Comparison of ENCODE assay signal across 1 cellular context in the genomic region with DNA sequence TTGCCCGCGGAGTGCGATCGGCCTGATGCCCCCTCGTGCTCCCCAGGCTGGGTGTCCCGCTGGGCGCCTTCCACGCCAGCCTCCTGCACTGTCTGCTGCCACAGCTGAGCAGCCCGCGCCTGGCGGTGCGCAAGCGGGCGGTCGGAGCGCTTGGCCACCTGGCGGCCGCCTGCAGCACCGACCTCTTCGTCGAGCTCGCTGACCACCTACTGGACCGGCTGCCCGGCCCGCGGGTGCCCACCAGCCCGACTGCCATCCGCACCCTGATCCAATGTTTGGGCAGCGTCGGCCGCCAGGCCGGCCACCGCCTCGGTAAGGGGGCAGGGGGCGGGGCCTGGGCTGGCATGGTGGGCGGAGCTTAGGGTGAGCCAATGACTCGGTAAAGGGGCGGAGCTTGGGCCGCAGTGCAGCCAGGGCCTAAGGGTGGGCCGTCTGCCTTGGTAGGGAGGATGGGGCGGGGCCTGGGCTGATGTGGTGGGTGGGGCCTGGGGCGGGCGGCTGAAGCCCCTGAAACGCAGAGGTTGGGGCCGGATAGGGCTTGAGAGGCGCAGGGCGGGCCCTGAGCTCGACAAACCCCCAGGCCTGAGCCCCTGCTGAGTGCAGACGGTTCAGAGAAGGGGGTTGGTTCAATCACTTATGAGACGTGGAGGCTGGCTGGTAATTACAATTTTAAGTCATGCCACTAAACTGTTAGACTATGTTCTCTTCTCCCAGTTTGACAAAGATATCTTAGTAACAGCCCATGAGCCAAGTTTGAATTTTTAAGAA.
A peak's percentile ranks its signal among the peaks of the same experiment; 100 is the strongest.
TF ChIP-seq lines count a peak whose summit lies in the region.

No MANE protein-coding gene starts in this region.

TF ChIP-seq in HepG2, 621 proteins besides CTCF, POLR2A, EP300 and RAD21 (continued from another document and continues in another):
- TF ChIP-seq ZNF354B (CRISPR knock-in tag; IDR thresholded peaks at IDR 0.05): peak; percentile 67; the same call in 1 of the 2 replicates
- TF ChIP-seq ISX (CRISPR knock-in tag; conservative IDR thresholded peaks at IDR 0.05): no peak
- TF ChIP-seq ZNF557 (CRISPR knock-in tag; IDR thresholded peaks at IDR 0.05): no peak
- no peak for TF ChIP-seq ZNF280D (CRISPR knock-in tag; IDR thresholded peaks at IDR 0.05)
- TF ChIP-seq ZNF121 (CRISPR knock-in tag; IDR thresholded peaks at IDR 0.05): no peak
- TF ChIP-seq, protein P1, sequence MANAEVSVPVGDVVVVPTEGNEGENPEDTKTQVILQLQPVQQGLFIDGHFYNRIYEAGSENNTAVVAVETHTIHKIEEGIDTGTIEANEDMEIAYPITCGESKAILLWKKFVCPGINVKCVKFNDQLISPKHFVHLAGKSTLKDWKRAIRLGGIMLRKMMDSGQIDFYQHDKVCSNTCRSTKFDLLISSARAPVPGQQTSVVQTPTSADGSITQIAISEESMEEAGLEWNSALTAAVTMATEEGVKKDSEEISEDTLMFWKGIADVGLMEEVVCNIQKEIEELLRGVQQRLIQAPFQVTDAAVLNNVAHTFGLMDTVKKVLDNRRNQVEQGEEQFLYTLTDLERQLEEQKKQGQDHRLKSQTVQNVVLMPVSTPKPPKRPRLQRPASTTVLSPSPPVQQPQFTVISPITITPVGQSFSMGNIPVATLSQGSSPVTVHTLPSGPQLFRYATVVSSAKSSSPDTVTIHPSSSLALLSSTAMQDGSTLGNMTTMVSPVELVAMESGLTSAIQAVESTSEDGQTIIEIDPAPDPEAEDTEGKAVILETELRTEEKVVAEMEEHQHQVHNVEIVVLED (CRISPR knock-in tag; IDR thresholded peaks at IDR 0.05; ENCODE audit: borderline replicate concordance): 0 out of 2 replicates have a peak, but pooled peaks have one; percentile 27
- no peak for TF ChIP-seq HIVEP1 (CRISPR knock-in tag; IDR thresholded peaks at IDR 0.05)
- no peak for TF ChIP-seq ZNF44 (CRISPR knock-in tag; IDR thresholded peaks at IDR 0.05)
- TF ChIP-seq KMT2B (CRISPR knock-in tag; IDR thresholded peaks at IDR 0.05): no peak
- TF ChIP-seq ZNF670 (CRISPR knock-in tag; IDR thresholded peaks at IDR 0.05; ENCODE audit: borderline replicate concordance): no peak
- no peak for TF ChIP-seq HMGA1 (CRISPR knock-in tag; conservative IDR thresholded peaks at IDR 0.05)
- TF ChIP-seq ZNF577 (CRISPR knock-in tag; IDR thresholded peaks at IDR 0.05; ENCODE audit: borderline replicate concordance, low read depth): no peak
- no peak for TF ChIP-seq EED (CRISPR knock-in tag; IDR thresholded peaks at IDR 0.05)
- no peak for TF ChIP-seq CC2D1A (CRISPR knock-in tag; IDR thresholded peaks at IDR 0.05)
- no peak for TF ChIP-seq MYNN (CRISPR knock-in tag; IDR thresholded peaks at IDR 0.05; ENCODE audit: low read depth)
- TF ChIP-seq U2AF2 (IDR thresholded peaks at IDR 0.05; ENCODE audit: low read depth, low read length): no peak
- no peak for TF ChIP-seq ASH2L (IDR thresholded peaks at IDR 0.05; ENCODE audit: insufficient read length, low read depth, low read length)
- TF ChIP-seq, protein P2, sequence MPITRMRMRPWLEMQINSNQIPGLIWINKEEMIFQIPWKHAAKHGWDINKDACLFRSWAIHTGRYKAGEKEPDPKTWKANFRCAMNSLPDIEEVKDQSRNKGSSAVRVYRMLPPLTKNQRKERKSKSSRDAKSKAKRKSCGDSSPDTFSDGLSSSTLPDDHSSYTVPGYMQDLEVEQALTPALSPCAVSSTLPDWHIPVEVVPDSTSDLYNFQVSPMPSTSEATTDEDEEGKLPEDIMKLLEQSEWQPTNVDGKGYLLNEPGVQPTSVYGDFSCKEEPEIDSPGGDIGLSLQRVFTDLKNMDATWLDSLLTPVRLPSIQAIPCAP (CRISPR knock-in tag; IDR thresholded peaks at IDR 0.05; ENCODE audit: low read depth): no peak
- TF ChIP-seq ZBTB26 (CRISPR knock-in tag; IDR thresholded peaks at IDR 0.05; ENCODE audit: borderline replicate concordance): no peak
- TF ChIP-seq ZBTB2 (CRISPR knock-in tag; IDR thresholded peaks at IDR 0.05; ENCODE audit: low read depth): no peak
- no peak for TF ChIP-seq ZKSCAN1 (IDR thresholded peaks at IDR 0.05; ENCODE audit: low read length)
- no peak for TF ChIP-seq ZNF160 (CRISPR knock-in tag; IDR thresholded peaks at IDR 0.05)
- TF ChIP-seq, protein P3, sequence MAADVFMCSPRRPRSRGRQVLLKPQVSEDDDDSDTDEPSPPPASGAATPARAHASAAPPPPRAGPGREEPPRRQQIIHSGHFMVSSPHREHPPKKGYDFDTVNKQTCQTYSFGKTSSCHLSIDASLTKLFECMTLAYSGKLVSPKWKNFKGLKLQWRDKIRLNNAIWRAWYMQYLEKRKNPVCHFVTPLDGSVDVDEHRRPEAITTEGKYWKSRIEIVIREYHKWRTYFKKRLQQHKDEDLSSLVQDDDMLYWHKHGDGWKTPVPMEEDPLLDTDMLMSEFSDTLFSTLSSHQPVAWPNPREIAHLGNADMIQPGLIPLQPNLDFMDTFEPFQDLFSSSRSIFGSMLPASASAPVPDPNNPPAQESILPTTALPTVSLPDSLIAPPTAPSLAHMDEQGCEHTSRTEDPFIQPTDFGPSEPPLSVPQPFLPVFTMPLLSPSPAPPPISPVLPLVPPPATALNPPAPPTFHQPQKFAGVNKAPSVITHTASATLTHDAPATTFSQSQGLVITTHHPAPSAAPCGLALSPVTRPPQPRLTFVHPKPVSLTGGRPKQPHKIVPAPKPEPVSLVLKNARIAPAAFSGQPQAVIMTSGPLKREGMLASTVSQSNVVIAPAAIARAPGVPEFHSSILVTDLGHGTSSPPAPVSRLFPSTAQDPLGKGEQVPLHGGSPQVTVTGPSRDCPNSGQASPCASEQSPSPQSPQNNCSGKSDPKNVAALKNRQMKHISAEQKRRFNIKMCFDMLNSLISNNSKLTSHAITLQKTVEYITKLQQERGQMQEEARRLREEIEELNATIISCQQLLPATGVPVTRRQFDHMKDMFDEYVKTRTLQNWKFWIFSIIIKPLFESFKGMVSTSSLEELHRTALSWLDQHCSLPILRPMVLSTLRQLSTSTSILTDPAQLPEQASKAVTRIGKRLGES (CRISPR knock-in tag; IDR thresholded peaks at IDR 0.05; ENCODE audit: borderline replicate concordance): no peak
- peak; percentile 45; the same call in 1 of the 2 replicates for TF ChIP-seq ZBTB7B (CRISPR knock-in tag; IDR thresholded peaks at IDR 0.05)
- TF ChIP-seq JUNB (CRISPR knock-in tag; IDR thresholded peaks at IDR 0.05; ENCODE audit: borderline replicate concordance): no peak
- no peak for TF ChIP-seq ZNF660 (CRISPR knock-in tag; IDR thresholded peaks at IDR 0.05; ENCODE audit: borderline replicate concordance, low read depth)
- no peak for TF ChIP-seq ZNF7 (CRISPR knock-in tag; IDR thresholded peaks at IDR 0.05)
- no peak for TF ChIP-seq MED8 (CRISPR knock-in tag; IDR thresholded peaks at IDR 0.05; ENCODE audit: insufficient replicate concordance)
- no peak for TF ChIP-seq ZNF883 (CRISPR knock-in tag; IDR thresholded peaks at IDR 0.05; ENCODE audit: not compliant biosample characterization)
- TF ChIP-seq JUN (CRISPR knock-in tag; IDR thresholded peaks at IDR 0.05): no peak
- TF ChIP-seq, protein P4, sequence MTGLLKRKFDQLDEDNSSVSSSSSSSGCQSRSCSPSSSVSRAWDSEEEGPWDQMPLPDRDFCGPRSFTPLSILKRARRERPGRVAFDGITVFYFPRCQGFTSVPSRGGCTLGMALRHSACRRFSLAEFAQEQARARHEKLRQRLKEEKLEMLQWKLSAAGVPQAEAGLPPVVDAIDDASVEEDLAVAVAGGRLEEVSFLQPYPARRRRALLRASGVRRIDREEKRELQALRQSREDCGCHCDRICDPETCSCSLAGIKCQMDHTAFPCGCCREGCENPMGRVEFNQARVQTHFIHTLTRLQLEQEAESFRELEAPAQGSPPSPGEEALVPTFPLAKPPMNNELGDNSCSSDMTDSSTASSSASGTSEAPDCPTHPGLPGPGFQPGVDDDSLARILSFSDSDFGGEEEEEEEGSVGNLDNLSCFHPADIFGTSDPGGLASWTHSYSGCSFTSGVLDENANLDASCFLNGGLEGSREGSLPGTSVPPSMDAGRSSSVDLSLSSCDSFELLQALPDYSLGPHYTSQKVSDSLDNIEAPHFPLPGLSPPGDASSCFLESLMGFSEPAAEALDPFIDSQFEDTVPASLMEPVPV (CRISPR knock-in tag; IDR thresholded peaks at IDR 0.05): peak; percentile 69; the same call in 1 of the 2 replicates
- no peak for TF ChIP-seq JARID2 (CRISPR knock-in tag; IDR thresholded peaks at IDR 0.05; ENCODE audit: insufficient replicate concordance)
- TF ChIP-seq ZNF30 (CRISPR knock-in tag; IDR thresholded peaks at IDR 0.05): no peak
- TF ChIP-seq GATAD1 (CRISPR knock-in tag; IDR thresholded peaks at IDR 0.05): 0 out of 2 replicates have a peak, but pooled peaks have one; percentile 28
- TF ChIP-seq KAT7 (CRISPR knock-in tag; IDR thresholded peaks at IDR 0.05; ENCODE audit: borderline replicate concordance): no peak
- no peak for TF ChIP-seq TBP (CRISPR knock-in tag; IDR thresholded peaks at IDR 0.05)
- no peak for TF ChIP-seq KLF15 (CRISPR knock-in tag; IDR thresholded peaks at IDR 0.05; ENCODE audit: borderline replicate concordance)
- no peak for TF ChIP-seq ZNF343 (CRISPR knock-in tag; IDR thresholded peaks at IDR 0.05)
- TF ChIP-seq ZNF446 (CRISPR knock-in tag; IDR thresholded peaks at IDR 0.05): no peak
- TF ChIP-seq DR1 (CRISPR knock-in tag; IDR thresholded peaks at IDR 0.05): 0 out of 2 replicates have a peak, but pooled peaks have one; percentile 21
- TF ChIP-seq, protein P5, sequence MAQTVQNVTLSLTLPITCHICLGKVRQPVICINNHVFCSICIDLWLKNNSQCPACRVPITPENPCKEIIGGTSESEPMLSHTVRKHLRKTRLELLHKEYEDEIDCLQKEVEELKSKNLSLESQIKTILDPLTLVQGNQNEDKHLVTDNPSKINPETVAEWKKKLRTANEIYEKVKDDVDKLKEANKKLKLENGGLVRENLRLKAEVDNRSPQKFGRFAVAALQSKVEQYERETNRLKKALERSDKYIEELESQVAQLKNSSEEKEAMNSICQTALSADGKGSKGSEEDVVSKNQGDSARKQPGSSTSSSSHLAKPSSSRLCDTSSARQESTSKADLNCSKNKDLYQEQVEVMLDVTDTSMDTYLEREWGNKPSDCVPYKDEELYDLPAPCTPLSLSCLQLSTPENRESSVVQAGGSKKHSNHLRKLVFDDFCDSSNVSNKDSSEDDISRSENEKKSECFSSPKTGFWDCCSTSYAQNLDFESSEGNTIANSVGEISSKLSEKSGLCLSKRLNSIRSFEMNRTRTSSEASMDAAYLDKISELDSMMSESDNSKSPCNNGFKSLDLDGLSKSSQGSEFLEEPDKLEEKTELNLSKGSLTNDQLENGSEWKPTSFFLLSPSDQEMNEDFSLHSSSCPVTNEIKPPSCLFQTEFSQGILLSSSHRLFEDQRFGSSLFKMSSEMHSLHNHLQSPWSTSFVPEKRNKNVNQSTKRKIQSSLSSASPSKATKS (CRISPR knock-in tag; IDR thresholded peaks at IDR 0.05): no peak
- TF ChIP-seq ATF7 (IDR thresholded peaks at IDR 0.05): no peak
- no peak for TF ChIP-seq ATF7 (CRISPR knock-in tag; IDR thresholded peaks at IDR 0.05)
- TF ChIP-seq HDAC1 (CRISPR knock-in tag; IDR thresholded peaks at IDR 0.05): peak; percentile 56
- no peak for TF ChIP-seq MIER2 (CRISPR knock-in tag; IDR thresholded peaks at IDR 0.05)
- TF ChIP-seq SYNCRIP (IDR thresholded peaks at IDR 0.05; ENCODE audit: insufficient read depth, low read depth, low read length): no peak
- no peak for TF ChIP-seq CREM (IDR thresholded peaks at IDR 0.05)
- TF ChIP-seq CREM (CRISPR knock-in tag; IDR thresholded peaks at IDR 0.05): no peak
- TF ChIP-seq YEATS4 (CRISPR knock-in tag; IDR thresholded peaks at IDR 0.05; ENCODE audit: borderline replicate concordance): 0 out of 2 replicates have a peak, but pooled peaks have one; percentile 31
- TF ChIP-seq CBX5 (CRISPR knock-in tag; IDR thresholded peaks at IDR 0.05; ENCODE audit: borderline replicate concordance): 0 out of 2 replicates have a peak, but pooled peaks have one; percentile 19
- TF ChIP-seq TAF15 (IDR thresholded peaks at IDR 0.05; ENCODE audit: low read depth, low read length, poor library complexity, severe bottlenecking): no peak
